ENCODE assay signal across 8 cellular contexts in genomic region chr17:48055531-48056245, GRCh38. TPM values are rescaled to one million over a fixed set of nuclear protein-coding genes. Genes with fewer than 3 reads are reported as not detected.
DNase-seq lines count a peak whose midpoint lies in the region; ATAC-seq and TF ChIP-seq lines count a peak whose summit lies in the region.

No MANE protein-coding gene starts in this region.

- TF ChIP-seq POLR2A in NB4 (IDR thresholded peaks at IDR 0.05; ENCODE audit: extremely low read depth, insufficient read length), result no peak

- H3K4me1 Mint-ChIP-seq in brain (peaks cover 77% of the 10 kb centered on the region), nephron (peaks cover 57% of the 10 kb centered on the region)

- ATAC-seq in GM19324 (IDR thresholded peaks at IDR 0.05; ENCODE audit: low FRiP score, unreplicated experiment) (no peak), GM18867 (IDR thresholded peaks at IDR 0.05; ENCODE audit: unreplicated experiment) (no peak)

- H3K9me3 Mint-ChIP-seq in brain (no peaks in the 10 kb centered on the region), nephron (no peaks in the 10 kb centered on the region)

- peak overlapping the region; percentile 83 to 95 (median 89) for H3K4me3 Mint-ChIP-seq in brain
- peak overlapping the region; percentile 90 to 97 (median 92) for H3K4me3 Mint-ChIP-seq in nephron

- H3K27ac Mint-ChIP-seq in brain, result peak overlapping the region; percentile 90 to 100 (median 94)
- H3K27ac Mint-ChIP-seq in nephron, result peak overlapping the region; percentile 36 to 63 (median 60)

- DNase-seq in GM12865 (ENCODE audit: low read depth), result peak; percentile 81
- peak; percentile 35 for DNase-seq in NB4 (ENCODE audit: low read depth)
- DNase-seq in central memory CD4-positive, alpha-beta T cell, result no peak

- H3K27me3 Mint-ChIP-seq in brain, result no peaks in the 10 kb centered on the region
- H3K27me3 Mint-ChIP-seq in nephron (ENCODE audit: low read depth), result peaks cover 3% of the 10 kb centered on the region

- peak overlapping the region; percentile 35 for H3K4me3 ChIP-seq in GM12865 (ENCODE audit: low read depth, low read length)
- H3K4me3 ChIP-seq in NB4 (ENCODE audit: low read depth, low read length), result no peak overlapping the region

- H3K36me3 Mint-ChIP-seq in brain, result peaks cover 76% of the 10 kb centered on the region
- peaks cover 65% of the 10 kb centered on the region for H3K36me3 Mint-ChIP-seq in nephron (ENCODE audit: low read depth)

- peak overlapping the region; percentile 96 for H3K27ac ChIP-seq in 22Rv1

- TF ChIP-seq CTCF in 22Rv1 (IDR thresholded peaks at IDR 0.05) (no peak), GM12865 (IDR thresholded peaks at IDR 0.05; ENCODE audit: insufficient read depth, low read depth, low read length, missing control alignments) (no peak), NB4 (IDR thresholded peaks at IDR 0.05; ENCODE audit: low read depth, low read length) (no peak), brain (conservative IDR thresholded peaks at IDR 0.05) (no peak), nephron (IDR thresholded peaks at IDR 0.05; ENCODE audit: unreplicated experiment in 3 of 3) (no peak)

RNA-seq across cellular contexts. Expression of gene NFE2L1, which starts 7.5 kb away (rescaled TPM):
- polyA plus RNA-seq in brain (ENCODE audit: insufficient read depth, low read depth, low replicate concordance), result 137 TPM

RNA-seq across cellular contexts. Expression of gene COPZ2, which starts 18.1 kb away (rescaled TPM):
- 7.2 TPM for polyA plus RNA-seq in brain (ENCODE audit: insufficient read depth, low read depth, low replicate concordance)

RNA-seq across cellular contexts. Expression of gene CBX1, which starts 45.6 kb away (rescaled TPM):
- polyA plus RNA-seq in brain (ENCODE audit: insufficient read depth, low read depth, low replicate concordance), result 184 TPM

RNA-seq across cellular contexts. Expression of gene SNX11, which starts 51.9 kb away (rescaled TPM):
- polyA plus RNA-seq in brain (ENCODE audit: insufficient read depth, low read depth, low replicate concordance), result 27.6 TPM
